In the genomic region with DNA sequence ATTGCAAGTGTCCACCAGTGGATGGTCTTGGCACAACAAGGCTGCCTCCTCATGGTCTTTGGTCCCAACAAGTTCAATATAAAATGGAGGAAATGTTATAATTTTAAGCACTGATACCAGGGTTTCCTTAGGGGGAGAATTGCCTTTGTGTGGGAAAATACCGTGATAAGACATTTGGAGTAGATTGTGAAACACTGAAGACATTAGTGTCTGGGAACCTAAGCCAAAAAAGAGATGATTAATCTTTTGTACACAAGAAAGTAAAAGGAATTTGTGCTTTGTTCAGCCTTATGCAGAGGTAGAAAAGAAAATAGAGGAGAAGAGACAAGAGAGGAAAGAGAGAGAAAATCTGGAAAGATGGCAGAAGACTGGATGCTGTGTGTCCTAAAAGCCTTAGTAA, we compare ENCODE assay signal across 22 cellular contexts. TPM values are rescaled to one million over a fixed set of nuclear protein-coding genes. Genes with fewer than 3 reads are reported as not detected.
"Had no signal": no experiment of that assay in that cellular context is flagged by ENCODE, and none has a peak within 500 bp of the region (broad histone marks: within the 10 kb centered on the region; RNA-seq: fewer than 3 reads in every experiment).

No MANE protein-coding gene starts in this region.

- H3K4me3 Mint-ChIP-seq: activated CD8-positive, alpha-beta T cell treated with anti-CD3 and anti-CD28 coated beads for 36 hours; activated naive CD4-positive, alpha-beta T cell treated with anti-CD3 and anti-CD28 coated beads for 36 hours; effector memory CD8-positive, alpha-beta T cell; immature natural killer cell; naive thymus-derived CD8-positive, alpha-beta T cell; stimulated activated effector memory CD8-positive, alpha-beta T cell treated with anti-CD3 and anti-CD28 coated beads, Interleukin-12 subunit alpha, Interleukin-12 subunit beta, amount 100 ng/mL, for 72 hours had no signal

- H3K9me3 Mint-ChIP-seq: activated B cell treated with CpG ODN at 0.5 μM for 24 hours; activated CD8-positive, alpha-beta T cell treated with anti-CD3 and anti-CD28 coated beads for 36 hours; activated naive CD4-positive, alpha-beta T cell treated with anti-CD3 and anti-CD28 coated beads for 36 hours; effector memory CD8-positive, alpha-beta T cell; immature natural killer cell; naive thymus-derived CD8-positive, alpha-beta T cell; stimulated activated effector memory CD8-positive, alpha-beta T cell treated with anti-CD3 and anti-CD28 coated beads, Interleukin-12 subunit alpha, Interleukin-12 subunit beta, amount 100 ng/mL, for 72 hours had no signal

- H3K36me3 Mint-ChIP-seq: immature natural killer cell; stimulated activated effector memory CD8-positive, alpha-beta T cell treated with anti-CD3 and anti-CD28 coated beads, Interleukin-12 subunit alpha, Interleukin-12 subunit beta, amount 100 ng/mL, for 72 hours had no signal

- H3K4me1 ChIP-seq: pancreas, testis, upper lobe of right lung had no signal

- H3K27me3 Mint-ChIP-seq: activated B cell treated with CpG ODN at 0.5 μM for 24 hours; activated CD8-positive, alpha-beta T cell treated with anti-CD3 and anti-CD28 coated beads for 36 hours had no signal

- H3K27ac Mint-ChIP-seq: activated CD8-positive, alpha-beta T cell treated with anti-CD3 and anti-CD28 coated beads for 36 hours; activated naive CD4-positive, alpha-beta T cell treated with anti-CD3 and anti-CD28 coated beads for 36 hours; effector memory CD8-positive, alpha-beta T cell; immature natural killer cell; naive thymus-derived CD8-positive, alpha-beta T cell; stimulated activated effector memory CD8-positive, alpha-beta T cell treated with anti-CD3 and anti-CD28 coated beads, Interleukin-12 subunit alpha, Interleukin-12 subunit beta, amount 100 ng/mL, for 72 hours had no signal

- ATAC-seq: activated CD8-positive, alpha-beta T cell treated with anti-CD3 and anti-CD28 coated beads for 36 hours; effector memory CD8-positive, alpha-beta T cell; heart right ventricle; naive thymus-derived CD8-positive, alpha-beta T cell; sciatic nerve; stimulated activated effector memory CD8-positive, alpha-beta T cell treated with anti-CD3 and anti-CD28 coated beads, Interleukin-12 subunit alpha, Interleukin-12 subunit beta, amount 100 ng/mL, for 72 hours; upper lobe of right lung had no signal

- H3K4me3 ChIP-seq: heart right ventricle, pancreas, smooth muscle cell, testis, upper lobe of right lung had no signal

- DNase-seq: activated B cell treated with CpG ODN at 0.5 μM for 24 hours; activated CD4-positive, alpha-beta T cell treated with anti-CD3 and anti-CD28 coated beads for 48 hours; activated CD8-positive, alpha-beta T cell treated with anti-CD3 and anti-CD28 coated beads for 36 hours; activated naive CD4-positive, alpha-beta T cell treated with anti-CD3 and anti-CD28 coated beads for 36 hours; activated T-cell treated with anti-CD3 and anti-CD28 coated beads, Interleukin-2, amount 50 U/mL, for 1 hour; aorta; effector memory CD8-positive, alpha-beta T cell; heart right ventricle; immature natural killer cell; left cardiac atrium; mesenchymal stem cell; naive thymus-derived CD8-positive, alpha-beta T cell; pancreas; stimulated activated CD4-positive, alpha-beta T cell treated with anti-CD3 and anti-CD28 coated beads, Interleukin-4, amount 100 ng/mL, for 24 hours; T-helper 1 cell; T-helper 9 cell; testis; upper lobe of right lung had no signal

- H3K9me3 ChIP-seq: heart right ventricle, pancreas, testis, upper lobe of right lung had no signal

- H3K36me3 ChIP-seq: heart right ventricle, pancreas, upper lobe of right lung had no signal

- H3K27ac ChIP-seq: epithelial cell of prostate, heart right ventricle, pancreas, testis, upper lobe of right lung had no signal

- H3K4me1 Mint-ChIP-seq: immature natural killer cell; stimulated activated effector memory CD8-positive, alpha-beta T cell treated with anti-CD3 and anti-CD28 coated beads, Interleukin-12 subunit alpha, Interleukin-12 subunit beta, amount 100 ng/mL, for 72 hours had no signal

- H3K4me2 ChIP-seq: smooth muscle cell had no signal

- H3K27me3 ChIP-seq: heart right ventricle, pancreas, testis, upper lobe of right lung had no signal

RNA-seq across cellular contexts. Expression of gene ST6GALNAC3, which starts 36.1 kb away (rescaled TPM):
- polyA plus RNA-seq: immature natural killer cell had no signal
